1 cellular context compared by ENCODE assay signal in the genomic region with DNA sequence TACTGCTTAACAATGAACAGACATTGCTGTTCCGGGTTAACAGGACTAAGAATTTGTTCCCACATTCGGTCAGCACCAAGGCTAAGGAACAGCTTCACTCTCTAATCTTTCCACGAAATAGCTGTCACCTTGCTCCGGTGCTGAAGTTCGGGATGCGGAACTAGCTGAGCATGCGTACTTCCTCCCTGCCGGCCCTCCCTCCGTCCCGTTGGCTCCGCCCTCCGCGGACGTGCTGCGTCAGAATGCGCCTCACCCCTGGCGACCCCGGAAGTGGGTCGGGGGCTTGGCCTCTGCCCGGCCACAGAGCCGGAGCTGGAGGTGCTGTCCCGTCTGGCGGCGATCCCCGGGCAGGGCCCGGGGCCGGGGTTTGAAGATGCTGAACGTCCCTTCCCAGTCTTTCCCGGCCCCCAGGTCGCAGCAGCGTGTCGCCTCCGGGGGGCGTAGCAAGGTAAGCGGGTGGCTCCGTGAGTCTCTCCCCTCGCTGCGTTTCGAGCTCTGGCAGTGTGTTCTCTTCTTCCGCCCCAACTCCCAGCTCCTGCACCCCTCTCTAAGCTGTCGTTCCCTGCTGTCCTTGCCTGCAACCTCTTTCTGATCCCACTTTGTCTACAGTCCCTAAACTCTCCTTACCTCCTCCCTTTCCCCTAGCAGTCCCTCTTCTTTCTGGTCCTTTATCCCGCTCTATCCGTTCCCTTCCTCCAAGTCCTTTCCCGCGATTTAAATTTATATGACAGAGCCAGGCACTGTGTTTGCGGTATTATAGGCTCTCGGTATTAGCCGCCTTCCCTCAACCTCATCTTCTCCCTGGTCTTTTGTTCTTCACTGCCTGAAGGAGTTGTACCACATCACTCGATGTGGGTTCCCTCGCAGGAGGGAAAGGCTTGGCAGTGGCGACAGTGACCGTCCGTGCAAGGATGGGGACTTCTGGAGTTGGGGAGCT.
A peak's percentile ranks its signal among the peaks of the same experiment; 100 is the strongest.
TF ChIP-seq lines count a peak whose summit lies in the region.

A gene with protein sequence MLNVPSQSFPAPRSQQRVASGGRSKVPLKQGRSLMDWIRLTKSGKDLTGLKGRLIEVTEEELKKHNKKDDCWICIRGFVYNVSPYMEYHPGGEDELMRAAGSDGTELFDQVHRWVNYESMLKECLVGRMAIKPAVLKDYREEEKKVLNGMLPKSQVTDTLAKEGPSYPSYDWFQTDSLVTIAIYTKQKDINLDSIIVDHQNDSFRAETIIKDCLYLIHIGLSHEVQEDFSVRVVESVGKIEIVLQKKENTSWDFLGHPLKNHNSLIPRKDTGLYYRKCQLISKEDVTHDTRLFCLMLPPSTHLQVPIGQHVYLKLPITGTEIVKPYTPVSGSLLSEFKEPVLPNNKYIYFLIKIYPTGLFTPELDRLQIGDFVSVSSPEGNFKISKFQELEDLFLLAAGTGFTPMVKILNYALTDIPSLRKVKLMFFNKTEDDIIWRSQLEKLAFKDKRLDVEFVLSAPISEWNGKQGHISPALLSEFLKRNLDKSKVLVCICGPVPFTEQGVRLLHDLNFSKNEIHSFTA (plus strand): TSS at position 280 of the 937 bp plus-strand sequence. CDS start 94 bp downstream, at position 374.

TF ChIP-seq in WTC11, 78 proteins besides CTCF, POLR2A, EP300 and RAD21 (continued from another document and continues in another):
- TF ChIP-seq SP1 (CRISPR knock-in tag; conservative IDR thresholded peaks at IDR 0.05) (peak; percentile 77), HMGA2 (CRISPR knock-in tag; IDR thresholded peaks at IDR 0.05) (no peak), TCF7 (CRISPR knock-in tag; IDR thresholded peaks at IDR 0.05; ENCODE audit: low read depth) (peak; percentile 90), NR2C2 (CRISPR knock-in tag; IDR thresholded peaks at IDR 0.05) (peak; percentile 84), OVOL2 (CRISPR knock-in tag; IDR thresholded peaks at IDR 0.05; ENCODE audit: borderline replicate concordance) (no peak), GTF2I (CRISPR knock-in tag; conservative IDR thresholded peaks at IDR 0.05) (no peak), ZNF138 (CRISPR knock-in tag; conservative IDR thresholded peaks at IDR 0.05) (no peak), ATF1 (CRISPR knock-in tag; IDR thresholded peaks at IDR 0.05) (no peak), SOX15 (CRISPR knock-in tag; IDR thresholded peaks at IDR 0.05) (no peak), CREB1 (CRISPR knock-in tag; IDR thresholded peaks at IDR 0.05) (peak; percentile 92), TEAD4 (CRISPR knock-in tag; IDR thresholded peaks at IDR 0.05) (peak; percentile 98), ZNF396 (CRISPR knock-in tag; IDR thresholded peaks at IDR 0.05; ENCODE audit: borderline replicate concordance) (peak; percentile 68; the same call in 1 of the 2 replicates), NFATC4 (CRISPR knock-in tag; IDR thresholded peaks at IDR 0.05) (no peak), ZNF263 (CRISPR knock-in tag; IDR thresholded peaks at IDR 0.05; ENCODE audit: low read depth) (no peak), JAZF1 (CRISPR knock-in tag; IDR thresholded peaks at IDR 0.05) (no peak), MYBL2 (CRISPR knock-in tag; IDR thresholded peaks at IDR 0.05) (no peak), SMAD3 (CRISPR knock-in tag; IDR thresholded peaks at IDR 0.05; ENCODE audit: borderline replicate concordance) (peak; percentile 91), EMX1 (CRISPR knock-in tag; IDR thresholded peaks at IDR 0.05) (no peak), CREM (CRISPR knock-in tag; IDR thresholded peaks at IDR 0.05) (peak; percentile 78)
- TF ChIP-seq, protein P1, sequence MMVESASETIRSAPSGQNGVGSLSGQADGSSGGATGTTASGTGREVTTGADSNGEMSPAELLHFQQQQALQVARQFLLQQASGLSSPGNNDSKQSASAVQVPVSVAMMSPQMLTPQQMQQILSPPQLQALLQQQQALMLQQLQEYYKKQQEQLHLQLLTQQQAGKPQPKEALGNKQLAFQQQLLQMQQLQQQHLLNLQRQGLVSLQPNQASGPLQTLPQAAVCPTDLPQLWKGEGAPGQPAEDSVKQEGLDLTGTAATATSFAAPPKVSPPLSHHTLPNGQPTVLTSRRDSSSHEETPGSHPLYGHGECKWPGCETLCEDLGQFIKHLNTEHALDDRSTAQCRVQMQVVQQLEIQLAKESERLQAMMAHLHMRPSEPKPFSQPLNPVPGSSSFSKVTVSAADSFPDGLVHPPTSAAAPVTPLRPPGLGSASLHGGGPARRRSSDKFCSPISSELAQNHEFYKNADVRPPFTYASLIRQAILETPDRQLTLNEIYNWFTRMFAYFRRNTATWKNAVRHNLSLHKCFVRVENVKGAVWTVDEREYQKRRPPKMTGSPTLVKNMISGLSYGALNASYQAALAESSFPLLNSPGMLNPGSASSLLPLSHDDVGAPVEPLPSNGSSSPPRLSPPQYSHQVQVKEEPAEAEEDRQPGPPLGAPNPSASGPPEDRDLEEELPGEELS (CRISPR knock-in tag; IDR thresholded peaks at IDR 0.05), result peak; percentile 98
- TF ChIP-seq, protein P2, sequence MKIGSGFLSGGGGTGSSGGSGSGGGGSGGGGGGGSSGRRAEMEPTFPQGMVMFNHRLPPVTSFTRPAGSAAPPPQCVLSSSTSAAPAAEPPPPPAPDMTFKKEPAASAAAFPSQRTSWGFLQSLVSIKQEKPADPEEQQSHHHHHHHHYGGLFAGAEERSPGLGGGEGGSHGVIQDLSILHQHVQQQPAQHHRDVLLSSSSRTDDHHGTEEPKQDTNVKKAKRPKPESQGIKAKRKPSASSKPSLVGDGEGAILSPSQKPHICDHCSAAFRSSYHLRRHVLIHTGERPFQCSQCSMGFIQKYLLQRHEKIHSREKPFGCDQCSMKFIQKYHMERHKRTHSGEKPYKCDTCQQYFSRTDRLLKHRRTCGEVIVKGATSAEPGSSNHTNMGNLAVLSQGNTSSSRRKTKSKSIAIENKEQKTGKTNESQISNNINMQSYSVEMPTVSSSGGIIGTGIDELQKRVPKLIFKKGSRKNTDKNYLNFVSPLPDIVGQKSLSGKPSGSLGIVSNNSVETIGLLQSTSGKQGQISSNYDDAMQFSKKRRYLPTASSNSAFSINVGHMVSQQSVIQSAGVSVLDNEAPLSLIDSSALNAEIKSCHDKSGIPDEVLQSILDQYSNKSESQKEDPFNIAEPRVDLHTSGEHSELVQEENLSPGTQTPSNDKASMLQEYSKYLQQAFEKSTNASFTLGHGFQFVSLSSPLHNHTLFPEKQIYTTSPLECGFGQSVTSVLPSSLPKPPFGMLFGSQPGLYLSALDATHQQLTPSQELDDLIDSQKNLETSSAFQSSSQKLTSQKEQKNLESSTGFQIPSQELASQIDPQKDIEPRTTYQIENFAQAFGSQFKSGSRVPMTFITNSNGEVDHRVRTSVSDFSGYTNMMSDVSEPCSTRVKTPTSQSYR (CRISPR knock-in tag; IDR thresholded peaks at IDR 0.05), result peak; percentile 95
- TF ChIP-seq, protein P3, sequence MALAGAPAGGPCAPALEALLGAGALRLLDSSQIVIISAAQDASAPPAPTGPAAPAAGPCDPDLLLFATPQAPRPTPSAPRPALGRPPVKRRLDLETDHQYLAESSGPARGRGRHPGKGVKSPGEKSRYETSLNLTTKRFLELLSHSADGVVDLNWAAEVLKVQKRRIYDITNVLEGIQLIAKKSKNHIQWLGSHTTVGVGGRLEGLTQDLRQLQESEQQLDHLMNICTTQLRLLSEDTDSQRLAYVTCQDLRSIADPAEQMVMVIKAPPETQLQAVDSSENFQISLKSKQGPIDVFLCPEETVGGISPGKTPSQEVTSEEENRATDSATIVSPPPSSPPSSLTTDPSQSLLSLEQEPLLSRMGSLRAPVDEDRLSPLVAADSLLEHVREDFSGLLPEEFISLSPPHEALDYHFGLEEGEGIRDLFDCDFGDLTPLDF (CRISPR knock-in tag; IDR thresholded peaks at IDR 0.05), result peak; percentile 94
- TF ChIP-seq, protein P4, sequence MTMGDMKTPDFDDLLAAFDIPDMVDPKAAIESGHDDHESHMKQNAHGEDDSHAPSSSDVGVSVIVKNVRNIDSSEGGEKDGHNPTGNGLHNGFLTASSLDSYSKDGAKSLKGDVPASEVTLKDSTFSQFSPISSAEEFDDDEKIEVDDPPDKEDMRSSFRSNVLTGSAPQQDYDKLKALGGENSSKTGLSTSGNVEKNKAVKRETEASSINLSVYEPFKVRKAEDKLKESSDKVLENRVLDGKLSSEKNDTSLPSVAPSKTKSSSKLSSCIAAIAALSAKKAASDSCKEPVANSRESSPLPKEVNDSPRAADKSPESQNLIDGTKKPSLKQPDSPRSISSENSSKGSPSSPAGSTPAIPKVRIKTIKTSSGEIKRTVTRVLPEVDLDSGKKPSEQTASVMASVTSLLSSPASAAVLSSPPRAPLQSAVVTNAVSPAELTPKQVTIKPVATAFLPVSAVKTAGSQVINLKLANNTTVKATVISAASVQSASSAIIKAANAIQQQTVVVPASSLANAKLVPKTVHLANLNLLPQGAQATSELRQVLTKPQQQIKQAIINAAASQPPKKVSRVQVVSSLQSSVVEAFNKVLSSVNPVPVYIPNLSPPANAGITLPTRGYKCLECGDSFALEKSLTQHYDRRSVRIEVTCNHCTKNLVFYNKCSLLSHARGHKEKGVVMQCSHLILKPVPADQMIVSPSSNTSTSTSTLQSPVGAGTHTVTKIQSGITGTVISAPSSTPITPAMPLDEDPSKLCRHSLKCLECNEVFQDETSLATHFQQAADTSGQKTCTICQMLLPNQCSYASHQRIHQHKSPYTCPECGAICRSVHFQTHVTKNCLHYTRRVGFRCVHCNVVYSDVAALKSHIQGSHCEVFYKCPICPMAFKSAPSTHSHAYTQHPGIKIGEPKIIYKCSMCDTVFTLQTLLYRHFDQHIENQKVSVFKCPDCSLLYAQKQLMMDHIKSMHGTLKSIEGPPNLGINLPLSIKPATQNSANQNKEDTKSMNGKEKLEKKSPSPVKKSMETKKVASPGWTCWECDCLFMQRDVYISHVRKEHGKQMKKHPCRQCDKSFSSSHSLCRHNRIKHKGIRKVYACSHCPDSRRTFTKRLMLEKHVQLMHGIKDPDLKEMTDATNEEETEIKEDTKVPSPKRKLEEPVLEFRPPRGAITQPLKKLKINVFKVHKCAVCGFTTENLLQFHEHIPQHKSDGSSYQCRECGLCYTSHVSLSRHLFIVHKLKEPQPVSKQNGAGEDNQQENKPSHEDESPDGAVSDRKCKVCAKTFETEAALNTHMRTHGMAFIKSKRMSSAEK (CRISPR knock-in tag; IDR thresholded peaks at IDR 0.05; ENCODE audit: borderline replicate concordance), result 0 out of 2 replicates have a peak, but pooled peaks have one; percentile 41
- TF ChIP-seq, protein P5, sequence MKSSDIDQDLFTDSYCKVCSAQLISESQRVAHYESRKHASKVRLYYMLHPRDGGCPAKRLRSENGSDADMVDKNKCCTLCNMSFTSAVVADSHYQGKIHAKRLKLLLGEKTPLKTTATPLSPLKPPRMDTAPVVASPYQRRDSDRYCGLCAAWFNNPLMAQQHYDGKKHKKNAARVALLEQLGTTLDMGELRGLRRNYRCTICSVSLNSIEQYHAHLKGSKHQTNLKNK (CRISPR knock-in tag; IDR thresholded peaks at IDR 0.05), result no peak
- TF ChIP-seq, protein P6, sequence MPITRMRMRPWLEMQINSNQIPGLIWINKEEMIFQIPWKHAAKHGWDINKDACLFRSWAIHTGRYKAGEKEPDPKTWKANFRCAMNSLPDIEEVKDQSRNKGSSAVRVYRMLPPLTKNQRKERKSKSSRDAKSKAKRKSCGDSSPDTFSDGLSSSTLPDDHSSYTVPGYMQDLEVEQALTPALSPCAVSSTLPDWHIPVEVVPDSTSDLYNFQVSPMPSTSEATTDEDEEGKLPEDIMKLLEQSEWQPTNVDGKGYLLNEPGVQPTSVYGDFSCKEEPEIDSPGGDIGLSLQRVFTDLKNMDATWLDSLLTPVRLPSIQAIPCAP (CRISPR knock-in tag; IDR thresholded peaks at IDR 0.05), result peak; percentile 97
- TF ChIP-seq, protein P7, sequence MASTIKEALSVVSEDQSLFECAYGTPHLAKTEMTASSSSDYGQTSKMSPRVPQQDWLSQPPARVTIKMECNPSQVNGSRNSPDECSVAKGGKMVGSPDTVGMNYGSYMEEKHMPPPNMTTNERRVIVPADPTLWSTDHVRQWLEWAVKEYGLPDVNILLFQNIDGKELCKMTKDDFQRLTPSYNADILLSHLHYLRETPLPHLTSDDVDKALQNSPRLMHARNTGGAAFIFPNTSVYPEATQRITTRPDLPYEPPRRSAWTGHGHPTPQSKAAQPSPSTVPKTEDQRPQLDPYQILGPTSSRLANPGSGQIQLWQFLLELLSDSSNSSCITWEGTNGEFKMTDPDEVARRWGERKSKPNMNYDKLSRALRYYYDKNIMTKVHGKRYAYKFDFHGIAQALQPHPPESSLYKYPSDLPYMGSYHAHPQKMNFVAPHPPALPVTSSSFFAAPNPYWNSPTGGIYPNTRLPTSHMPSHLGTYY (CRISPR knock-in tag; IDR thresholded peaks at IDR 0.05), result peak; percentile 77; the same call in 1 of the 2 replicates
- TF ChIP-seq, protein P8, sequence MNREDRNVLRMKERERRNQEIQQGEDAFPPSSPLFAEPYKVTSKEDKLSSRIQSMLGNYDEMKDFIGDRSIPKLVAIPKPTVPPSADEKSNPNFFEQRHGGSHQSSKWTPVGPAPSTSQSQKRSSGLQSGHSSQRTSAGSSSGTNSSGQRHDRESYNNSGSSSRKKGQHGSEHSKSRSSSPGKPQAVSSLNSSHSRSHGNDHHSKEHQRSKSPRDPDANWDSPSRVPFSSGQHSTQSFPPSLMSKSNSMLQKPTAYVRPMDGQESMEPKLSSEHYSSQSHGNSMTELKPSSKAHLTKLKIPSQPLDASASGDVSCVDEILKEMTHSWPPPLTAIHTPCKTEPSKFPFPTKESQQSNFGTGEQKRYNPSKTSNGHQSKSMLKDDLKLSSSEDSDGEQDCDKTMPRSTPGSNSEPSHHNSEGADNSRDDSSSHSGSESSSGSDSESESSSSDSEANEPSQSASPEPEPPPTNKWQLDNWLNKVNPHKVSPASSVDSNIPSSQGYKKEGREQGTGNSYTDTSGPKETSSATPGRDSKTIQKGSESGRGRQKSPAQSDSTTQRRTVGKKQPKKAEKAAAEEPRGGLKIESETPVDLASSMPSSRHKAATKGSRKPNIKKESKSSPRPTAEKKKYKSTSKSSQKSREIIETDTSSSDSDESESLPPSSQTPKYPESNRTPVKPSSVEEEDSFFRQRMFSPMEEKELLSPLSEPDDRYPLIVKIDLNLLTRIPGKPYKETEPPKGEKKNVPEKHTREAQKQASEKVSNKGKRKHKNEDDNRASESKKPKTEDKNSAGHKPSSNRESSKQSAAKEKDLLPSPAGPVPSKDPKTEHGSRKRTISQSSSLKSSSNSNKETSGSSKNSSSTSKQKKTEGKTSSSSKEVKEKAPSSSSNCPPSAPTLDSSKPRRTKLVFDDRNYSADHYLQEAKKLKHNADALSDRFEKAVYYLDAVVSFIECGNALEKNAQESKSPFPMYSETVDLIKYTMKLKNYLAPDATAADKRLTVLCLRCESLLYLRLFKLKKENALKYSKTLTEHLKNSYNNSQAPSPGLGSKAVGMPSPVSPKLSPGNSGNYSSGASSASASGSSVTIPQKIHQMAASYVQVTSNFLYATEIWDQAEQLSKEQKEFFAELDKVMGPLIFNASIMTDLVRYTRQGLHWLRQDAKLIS (CRISPR knock-in tag; IDR thresholded peaks at IDR 0.05; ENCODE audit: borderline replicate concordance), result peak; percentile 84; the same call in 1 of the 2 replicates
- TF ChIP-seq, protein P9, sequence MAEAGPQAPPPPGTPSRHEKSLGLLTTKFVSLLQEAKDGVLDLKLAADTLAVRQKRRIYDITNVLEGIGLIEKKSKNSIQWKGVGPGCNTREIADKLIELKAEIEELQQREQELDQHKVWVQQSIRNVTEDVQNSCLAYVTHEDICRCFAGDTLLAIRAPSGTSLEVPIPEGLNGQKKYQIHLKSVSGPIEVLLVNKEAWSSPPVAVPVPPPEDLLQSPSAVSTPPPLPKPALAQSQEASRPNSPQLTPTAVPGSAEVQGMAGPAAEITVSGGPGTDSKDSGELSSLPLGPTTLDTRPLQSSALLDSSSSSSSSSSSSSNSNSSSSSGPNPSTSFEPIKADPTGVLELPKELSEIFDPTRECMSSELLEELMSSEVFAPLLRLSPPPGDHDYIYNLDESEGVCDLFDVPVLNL (CRISPR knock-in tag; IDR thresholded peaks at IDR 0.05; ENCODE audit: borderline replicate concordance, low read depth), result no peak
